8 cellular contexts compared by ENCODE assay signal in the genomic region with DNA sequence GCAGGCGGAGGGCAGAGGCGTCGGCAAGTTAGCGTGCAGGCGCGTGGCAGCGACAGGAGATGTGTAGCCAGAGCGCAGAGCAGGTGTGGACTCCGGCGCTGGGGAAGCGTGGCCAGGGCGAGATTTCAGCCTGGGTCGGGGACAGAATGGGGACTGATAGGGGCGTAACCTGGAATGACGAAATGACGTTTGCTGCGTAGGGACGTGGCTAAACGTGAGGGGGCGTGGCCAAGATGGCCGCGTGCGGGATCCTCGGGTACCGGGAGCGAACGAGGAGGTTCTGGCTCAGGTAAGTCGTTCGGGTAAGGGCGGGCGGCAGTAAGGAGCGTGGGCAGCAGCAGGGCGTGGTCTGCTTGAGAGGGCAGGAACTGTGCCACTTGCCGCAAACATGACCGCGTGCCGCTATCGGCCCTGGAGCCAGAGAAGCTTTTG. TPM values are rescaled to one million over a fixed set of nuclear protein-coding genes. Genes with fewer than 3 reads are reported as not detected.
DNase-seq lines count a peak whose midpoint lies in the region; ATAC-seq and TF ChIP-seq lines count a peak whose summit lies in the region.

No MANE protein-coding gene starts in this region.

- H3K4me3 Mint-ChIP-seq in activated CD4-positive, alpha-beta T cell treated with anti-CD3 and anti-CD28 coated beads, Interleukin-2, amount 10 ng/mL, durations not matched to agents 24 days and 14 days = no peak overlapping the region
- no peak overlapping the region for H3K4me3 Mint-ChIP-seq in mesothelial cell of epicardium

- TF ChIP-seq CTCF in AG10803 (conservative IDR thresholded peaks at IDR 0.05; ENCODE audit: low read length) (no peak), mesothelial cell of epicardium (IDR thresholded peaks at IDR 0.05; ENCODE audit: unreplicated experiment) (no peak)

- peak overlapping the region; percentile 89 for H3K4me3 ChIP-seq in AG10803 (ENCODE audit: low read length)

- no peaks in the 10 kb centered on the region for H3K9me3 Mint-ChIP-seq in activated CD4-positive, alpha-beta T cell treated with anti-CD3 and anti-CD28 coated beads, Interleukin-2, amount 10 ng/mL, durations not matched to agents 24 days and 14 days
- H3K9me3 Mint-ChIP-seq in mesothelial cell of epicardium = no peaks in the 10 kb centered on the region

- DNase-seq in AG10803 (ENCODE audit: low read depth) (no peak), NCI-H226 (peak; percentile 46), mesothelial cell of epicardium (ENCODE audit: low spot score in 2 of 2, unreplicated experiment in 2 of 2) (peak; percentile 53 to 71)
- DNase-seq in activated CD4-positive, alpha-beta T cell treated with anti-CD3 and anti-CD28 coated beads, Interleukin-2, amount 10 ng/mL, durations not matched to agents 24 days and 14 days = peak; percentile 94
- DNase-seq in effector CD4-positive, alpha-beta T cell = peak; percentile 83
- DNase-seq in stimulated activated CD8-positive, alpha-beta memory T cell treated with anti-CD3 and anti-CD28 coated beads, Interleukin-15, amount 100 ng/mL, for 4 hours (ENCODE audit: low read depth in 2 of 2) = peak; percentile 70 to 80

- H3K36me3 Mint-ChIP-seq in activated CD4-positive, alpha-beta T cell treated with anti-CD3 and anti-CD28 coated beads, Interleukin-2, amount 10 ng/mL, durations not matched to agents 24 days and 14 days (ENCODE audit: low read depth) = peaks cover 3% of the 10 kb centered on the region
- no peaks in the 10 kb centered on the region for H3K36me3 Mint-ChIP-seq in mesothelial cell of epicardium

- peak; percentile 62 for TF ChIP-seq POLR2A in GM18951 (IDR thresholded peaks at IDR 0.05; ENCODE audit: extremely low read depth, insufficient read depth, insufficient read length)

- in situ Hi-C loops in GM18951 (cut with MboI; ENCODE audit: low sequenced_read_pairs, unreplicated experiment) = no loop called here

- peaks cover 13% of the 10 kb centered on the region for H3K4me1 Mint-ChIP-seq in activated CD4-positive, alpha-beta T cell treated with anti-CD3 and anti-CD28 coated beads, Interleukin-2, amount 10 ng/mL, durations not matched to agents 24 days and 14 days
- peaks cover 10% of the 10 kb centered on the region for H3K4me1 Mint-ChIP-seq in mesothelial cell of epicardium

- no peak overlapping the region for H3K27ac Mint-ChIP-seq in activated CD4-positive, alpha-beta T cell treated with anti-CD3 and anti-CD28 coated beads, Interleukin-2, amount 10 ng/mL, durations not matched to agents 24 days and 14 days
- H3K27ac Mint-ChIP-seq in mesothelial cell of epicardium = no peak overlapping the region

- peaks cover 2% of the 10 kb centered on the region for H3K27me3 Mint-ChIP-seq in activated CD4-positive, alpha-beta T cell treated with anti-CD3 and anti-CD28 coated beads, Interleukin-2, amount 10 ng/mL, durations not matched to agents 24 days and 14 days
- no peaks in the 10 kb centered on the region for H3K27me3 Mint-ChIP-seq in mesothelial cell of epicardium (ENCODE audit: low read depth)

- ATAC-seq in HG03135 (IDR thresholded peaks at IDR 0.05; ENCODE audit: unreplicated experiment) = peak; percentile 64

- intact Hi-C loops in activated CD4-positive, alpha-beta T cell treated with anti-CD3 and anti-CD28 coated beads, Interleukin-2, amount 10 ng/mL, durations not matched to agents 24 days and 14 days (cut with micrococcal nuclease) = loop anchor here (1.0 to 10.0 kb wide), 7 partner anchors 63 to 1109 kb away; a partner anchor contains a TSS

RNA-seq across cellular contexts. Expression of a gene that starts 10.9 kb away (rescaled TPM):
- total RNA-seq in activated CD4-positive, alpha-beta T cell treated with anti-CD3 and anti-CD28 coated beads, Interleukin-2, amount 10 ng/mL, durations not matched to agents 24 days and 14 days = 0.16 and 0.33 TPM in 2 replicates
- 1.2 to 1.8 TPM (median 1.4 TPM) in 3 replicates for total RNA-seq in mesothelial cell of epicardium
